Comparison of ENCODE assay signal across 8 cellular contexts in the genomic region with DNA sequence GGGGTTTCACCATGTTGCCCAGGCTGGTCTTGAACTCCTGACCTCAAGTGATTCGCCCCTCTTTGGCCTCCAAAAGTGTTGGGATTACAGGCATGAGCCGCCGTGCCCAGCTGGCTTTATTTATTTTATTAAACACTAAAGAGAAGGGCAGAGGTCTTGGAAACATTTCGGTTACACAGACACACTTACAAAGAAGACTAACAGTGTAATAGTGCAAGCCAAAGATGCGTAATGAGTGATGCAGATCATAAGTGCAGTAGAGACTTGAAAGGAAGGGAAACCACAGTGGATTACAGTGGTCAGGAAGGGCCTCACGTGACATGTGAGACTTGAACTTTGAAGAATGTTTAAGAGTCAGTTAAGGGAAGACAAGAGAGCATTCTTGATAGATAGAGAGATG. TPM values are rescaled to one million over a fixed set of nuclear protein-coding genes. Genes with fewer than 3 reads are reported as not detected.
DNase-seq lines count a peak whose midpoint lies in the region; ATAC-seq and TF ChIP-seq lines count a peak whose summit lies in the region.

No MANE protein-coding gene starts in this region.

- TF ChIP-seq CTCF in BJ (IDR thresholded peaks at IDR 0.05; ENCODE audit: insufficient read depth, low read depth, low read length) (no peak), neutrophil (IDR thresholded peaks at IDR 0.05) (no peak)

- POLR2A ChIA-PET in BJ (lab: Charles Lee) = no interaction called here

- no peaks in the 10 kb centered on the region for H3K36me3 ChIP-seq in BJ (ENCODE audit: control insufficient read depth, insufficient read depth, low read length)
- no peaks in the 10 kb centered on the region for H3K36me3 ChIP-seq in neutrophil

- peak; percentile 69 for ATAC-seq in GM21576 (IDR thresholded peaks at IDR 0.05; ENCODE audit: unreplicated experiment)
- ATAC-seq in HG03439 (IDR thresholded peaks at IDR 0.05; ENCODE audit: unreplicated experiment) = no peak

- H3K9me3 ChIP-seq in neutrophil = no peaks in the 10 kb centered on the region

- DNase-seq in BJ (ENCODE audit: low read depth) (peak; percentile 76), NOMO-1 treated with dmso at 0.1 percent for 144 hours (lab: John Stamatoyannopoulos, UW; ENCODE audit: unreplicated experiment) (peak; percentile 63), HPDE6-E6E7 (ENCODE audit: extremely low spot score) (no peak), dedifferentiated amniotic fluid mesenchymal stem cell (ENCODE audit: extremely low spot score) (no peak)
- DNase-seq in activated T-helper 2 cell treated with anti-CD3 and anti-CD28 coated beads, Interferon-gamma antibody, Interleukin-2, Interleukin-4, amounts not matched to agents 10 μg/mL and 5 μg/mL and 100 μg/mL, durations not matched to agents 14 hours and 24 hours and 36 hours (ENCODE audit: low spot score) = peak; percentile 71

- peaks cover 4% of the 10 kb centered on the region for H3K9me3 Mint-ChIP-seq in activated T-helper 2 cell treated with anti-CD3 and anti-CD28 coated beads, Interferon-gamma antibody, Interleukin-2, Interleukin-4, amounts not matched to agents 10 μg/mL and 5 μg/mL and 100 μg/mL, durations not matched to agents 14 hours and 24 hours and 36 hours

- intact Hi-C loops in activated T-helper 2 cell treated with anti-CD3 and anti-CD28 coated beads, Interferon-gamma antibody, Interleukin-2, Interleukin-4, amounts not matched to agents 10 μg/mL and 5 μg/mL and 100 μg/mL, durations not matched to agents 14 hours and 24 hours and 36 hours (cut with micrococcal nuclease) = loop anchor here (1.0 kb wide), 3 partner anchors 9 to 33 kb away; no protein-coding TSS in a partner anchor

- H3K27me3 ChIP-seq in BJ (ENCODE audit: control insufficient read depth, insufficient read depth, low read length) = no peaks in the 10 kb centered on the region
- no peaks in the 10 kb centered on the region for H3K27me3 ChIP-seq in neutrophil

- CTCF ChIA-PET in BJ (lab: Yijun Ruan, JAX) = no interaction called here

- H3K4me3 Mint-ChIP-seq in activated T-helper 2 cell treated with anti-CD3 and anti-CD28 coated beads, Interferon-gamma antibody, Interleukin-2, Interleukin-4, amounts not matched to agents 10 μg/mL and 5 μg/mL and 100 μg/mL, durations not matched to agents 14 hours and 24 hours and 36 hours (ENCODE audit: low read depth) = peak overlapping the region; percentile 10

- H3K27ac ChIP-seq in neutrophil = peak overlapping the region; percentile 74

- H3K27ac Mint-ChIP-seq in activated T-helper 2 cell treated with anti-CD3 and anti-CD28 coated beads, Interferon-gamma antibody, Interleukin-2, Interleukin-4, amounts not matched to agents 10 μg/mL and 5 μg/mL and 100 μg/mL, durations not matched to agents 14 hours and 24 hours and 36 hours = peak overlapping the region; percentile 64

- no peaks in the 10 kb centered on the region for H3K27me3 Mint-ChIP-seq in activated T-helper 2 cell treated with anti-CD3 and anti-CD28 coated beads, Interferon-gamma antibody, Interleukin-2, Interleukin-4, amounts not matched to agents 10 μg/mL and 5 μg/mL and 100 μg/mL, durations not matched to agents 14 hours and 24 hours and 36 hours (ENCODE audit: low read depth)

- H3K36me3 Mint-ChIP-seq in activated T-helper 2 cell treated with anti-CD3 and anti-CD28 coated beads, Interferon-gamma antibody, Interleukin-2, Interleukin-4, amounts not matched to agents 10 μg/mL and 5 μg/mL and 100 μg/mL, durations not matched to agents 14 hours and 24 hours and 36 hours (ENCODE audit: low read depth) = peaks cover 7% of the 10 kb centered on the region

- peaks cover 40% of the 10 kb centered on the region for H3K4me1 Mint-ChIP-seq in activated T-helper 2 cell treated with anti-CD3 and anti-CD28 coated beads, Interferon-gamma antibody, Interleukin-2, Interleukin-4, amounts not matched to agents 10 μg/mL and 5 μg/mL and 100 μg/mL, durations not matched to agents 14 hours and 24 hours and 36 hours (ENCODE audit: low read depth)

- H3K4me1 ChIP-seq in neutrophil (ENCODE audit: control insufficient read depth in 1 of 2, insufficient read depth in 1 of 2, low read depth in 1 of 2, low read length in 1 of 2) = peaks cover 9 to 14% of the 10 kb centered on the region in 2 experiments

- H3K4me3 ChIP-seq in BJ (ENCODE audit: low read depth, low read length) (no peak overlapping the region), neutrophil (ENCODE audit: low read depth in 1 of 2, low read length in 1 of 2) (peak overlapping the region in 1 of 2 experiments; percentile 6)

RNA-seq across cellular contexts. Expression of a gene that starts 33.9 kb away (rescaled TPM):
- polyA plus RNA-seq in BJ (2011; rRNA removed) = 14.8 and 32.8 TPM in 2 replicates
- 49.5 and 64.4 TPM in 2 replicates for polyA minus RNA-seq in BJ (2011; rRNA and poly(A)+ RNA removed)
- 34.7 and 37.6 TPM in 2 replicates for total RNA-seq in activated T-helper 2 cell treated with anti-CD3 and anti-CD28 coated beads, Interferon-gamma antibody, Interleukin-2, Interleukin-4, amounts not matched to agents 10 μg/mL and 5 μg/mL and 100 μg/mL, durations not matched to agents 14 hours and 24 hours and 36 hours

RNA-seq across cellular contexts. Expression of a gene that starts 55.3 kb away (rescaled TPM):
- polyA plus RNA-seq in BJ (2011; rRNA removed) = 0.16 and 0.38 TPM in 2 replicates
- polyA minus RNA-seq in BJ (2011; rRNA and poly(A)+ RNA removed) = 0.47 TPM in 1 of 2 replicates, not detected in the other
- 0.14 and 0.23 TPM in 2 replicates for total RNA-seq in activated T-helper 2 cell treated with anti-CD3 and anti-CD28 coated beads, Interferon-gamma antibody, Interleukin-2, Interleukin-4, amounts not matched to agents 10 μg/mL and 5 μg/mL and 100 μg/mL, durations not matched to agents 14 hours and 24 hours and 36 hours

Comparison
In these comparisons a context has a peak if more than half of its experiments do, and no peak if none do; other contexts are left out.
1. DNase-seq: peak in BJ (single experiment), NOMO-1 treated with dmso at 0.1 percent for 144 hours (single experiment) and activated T-helper 2 cell treated with anti-CD3 and anti-CD28 coated beads, Interferon-gamma antibody, Interleukin-2, Interleukin-4, amounts not matched to agents 10 μg/mL and 5 μg/mL and 100 μg/mL, durations not matched to agents 14 hours and 24 hours and 36 hours (single experiment); none in HPDE6-E6E7 (single experiment) and dedifferentiated amniotic fluid mesenchymal stem cell (single experiment).